12 cellular contexts compared by ENCODE assay signal in genomic region chr18:76621782-76622495, GRCh38.
A peak's percentile ranks its signal among the peaks of the same experiment; 100 is the strongest.
DNase-seq lines count a peak whose midpoint lies in the region; ATAC-seq, FAIRE-seq and TF ChIP-seq lines count a peak whose summit lies in the region.
"Had no signal": no experiment of that assay in that cellular context is flagged by ENCODE, and none has a peak within 500 bp of the region (broad histone marks: within the 10 kb centered on the region; RNA-seq: fewer than 3 reads in every experiment).

No MANE protein-coding gene starts in this region.

- WGBS in HepG2 (ENCODE audit: low lambda C conversion rate): 22% methylated on average over 12 of the region's 12 CpGs
- WGBS in lower leg skin, 2 donors: 25 to 27% methylated on average over 12 of the region's 12 CpGs

- H3K36me3 ChIP-seq in HepG2 (replicated peaks in 1 of 2; ENCODE audit: control insufficient read depth in 1 of 2, insufficient read depth in 2 of 2, low read length in 2 of 2): no peaks in the 10 kb centered on the region

- H3K27me3 ChIP-seq in HepG2 (ENCODE audit: control insufficient read depth in 1 of 2, insufficient read depth in 2 of 2, low read length in 2 of 2): peaks cover 2 to 54% of the 10 kb centered on the region in 2 experiments; a peak in 4 of 5 replicates

- no peak for FAIRE-seq in HepG2 (lab: Jason Lieb, UNC)

- TF ChIP-seq EP300 in HepG2 (IDR thresholded peaks at IDR 0.05; ENCODE audit: low read depth in 2 of 2, low read length in 2 of 2) (no peak), HepG2 (CRISPR knock-in tag; IDR thresholded peaks at IDR 0.05; ENCODE audit: borderline replicate concordance) (no peak)

- peak overlapping the region; percentile 37; the same call in 1 of the 2 replicates for H3K4me2 ChIP-seq in HepG2 (ENCODE audit: low read depth, low read length)

- H4K20me1 ChIP-seq in HepG2 (ENCODE audit: insufficient read depth, low read length): no peaks in the 10 kb centered on the region

- H3K4me3 ChIP-seq in NB4 (ENCODE audit: low read depth, low read length) (peak overlapping the region; percentile 23), astrocyte of the spinal cord (ENCODE audit: low read depth, low read length) (no peak overlapping the region), HepG2 (replicated peaks in 1 of 3; ENCODE audit: insufficient read depth in 1 of 3, low read depth in 2 of 3, low read length in 3 of 3) (no peak overlapping the region), lower leg skin (ENCODE audit: low read depth, poor library complexity, severe bottlenecking) (no peak overlapping the region)

- no peak overlapping the region for H2AFZ ChIP-seq in HepG2 (ENCODE audit: low read length)

- TF ChIP-seq CTCF in NB4 (IDR thresholded peaks at IDR 0.05; ENCODE audit: low read depth, low read length) (no peak), astrocyte of the spinal cord (IDR thresholded peaks at IDR 0.05; ENCODE audit: low read depth, low read length) (no peak), HepG2 (CRISPR knock-in tag; IDR thresholded peaks at IDR 0.05) (no peak), lower leg skin (IDR thresholded peaks at IDR 0.05) (no peak)

- no peak for TF ChIP-seq POLR2A in NB4 (IDR thresholded peaks at IDR 0.05; ENCODE audit: extremely low read depth, insufficient read length)
- no peak for TF ChIP-seq POLR2A in HepG2 (IDR thresholded peaks at IDR 0.05; ENCODE audit: insufficient read depth in 1 of 2, low read depth in 2 of 2, low read length in 2 of 2)
- no peak for TF ChIP-seq POLR2A in lower leg skin (IDR thresholded peaks at IDR 0.05)

- H3K27ac ChIP-seq in HepG2 (ENCODE audit: extremely low read length, insufficient read depth, low read length): no peak overlapping the region

- ATAC-seq in HepG2: no peak
- no peak for ATAC-seq in GM19467 (IDR thresholded peaks at IDR 0.05; ENCODE audit: unreplicated experiment)
- ATAC-seq in HG02840 (IDR thresholded peaks at IDR 0.05; ENCODE audit: low FRiP score, unreplicated experiment): no peak
- no peak for ATAC-seq in activated CD4-positive, CD25-positive, alpha-beta regulatory T cell treated with anti-CD3 and anti-CD28 coated beads, Interleukin-2, amount 50 U/mL, for 24 hours

- POLR2A ChIA-PET in HepG2 (lab: Yijun Ruan, JAX): no interaction called here

- DNase-seq in AG08395 (ENCODE audit: low spot score) (peak; percentile 9), NB4 (ENCODE audit: low read depth) (peak; percentile 26), astrocyte of the spinal cord (ENCODE audit: low read depth, low spot score) (peak; percentile 31), HepG2 (ENCODE audit: low spot score) (no peak), lower leg skin (ENCODE audit: low spot score in 2 of 2) (no peak)
- DNase-seq: activated naive CD8-positive, alpha-beta T cell treated with anti-CD3 and anti-CD28 coated beads for 36 hours; Caco-2; left cardiac atrium; SW 1271 had no signal

- CTCF ChIA-PET in HepG2 (lab: Yijun Ruan, JAX; ENCODE audit: low intra/inter-chr PET ratio, low total read pairs): no interaction called here

- no peaks in the 10 kb centered on the region for H3K79me2 ChIP-seq in HepG2 (ENCODE audit: insufficient read depth, low read length)

- intact Hi-C loops in HepG2 (cut with micrococcal nuclease; ENCODE audit: unreplicated experiment): no loop called here
- intact Hi-C loops in lower leg skin (cut with DNase I; ENCODE audit: low total_unique reads): no loop called here

- no TSS peak for BruUV-seq in HepG2 (replicated peaks; lab: Mats Ljungman, UMichigan)

- no peak overlapping the region for H3K9ac ChIP-seq in HepG2 (ENCODE audit: insufficient read depth, low read depth, low read length)

- no peaks in the 10 kb centered on the region for H3K9me3 ChIP-seq in HepG2 (ENCODE audit: low read length)
- H3K9me3 ChIP-seq: Caco-2 had no signal

- no peak for TF ChIP-seq RAD21 in HepG2 (CRISPR knock-in tag; IDR thresholded peaks at IDR 0.05)

- H3K4me1 ChIP-seq in HepG2 (ENCODE audit: insufficient read depth, low read length): peaks cover 19% of the 10 kb centered on the region
- H3K4me1 ChIP-seq: Caco-2 had no signal

- in situ Hi-C loops in astrocyte of the spinal cord (cut with HindIII; ENCODE audit: low sequenced_read_pairs): no loop called here
- in situ Hi-C loops in HepG2 (cut with HindIII; ENCODE audit: extremely low pct_ligation_motif_present, low pct_unique_long_range_greater_than_20kb): no loop called here

TF ChIP-seq in HepG2, 621 proteins besides CTCF, POLR2A, EP300 and RAD21:
- TF ChIP-seq CSRNP1 (CRISPR knock-in tag; IDR thresholded peaks at IDR 0.05): no peak
- TF ChIP-seq ZNF609 (CRISPR knock-in tag; IDR thresholded peaks at IDR 0.05; ENCODE audit: borderline replicate concordance): no peak
- TF ChIP-seq ATF2 (CRISPR knock-in tag; IDR thresholded peaks at IDR 0.05): no peak
- peak; percentile 68; the same call in 1 of the 2 replicates for TF ChIP-seq CBX2 (IDR thresholded peaks at IDR 0.05; ENCODE audit: low read depth, low read length)
- no peak for TF ChIP-seq CBX2 (CRISPR knock-in tag; IDR thresholded peaks at IDR 0.05; ENCODE audit: low read depth)

Comparison
In these comparisons a context has a peak if more than half of its experiments do, and no peak if none do; other contexts are left out.
1. DNase-seq: peak in AG08395 (single experiment), NB4 (single experiment) and astrocyte of the spinal cord (single experiment); none in HepG2 (single experiment) and lower leg skin (0 of 2).